16 cellular contexts compared by ENCODE assay signal in genomic region chr3:184546252-184546651, GRCh38. TPM values are rescaled to one million over a fixed set of nuclear protein-coding genes. Genes with fewer than 3 reads are reported as not detected.
DNase-seq lines count a peak whose midpoint lies in the region; ATAC-seq and TF ChIP-seq lines count a peak whose summit lies in the region.
"Had no signal": no experiment of that assay in that cellular context is flagged by ENCODE, and none has a peak within 500 bp of the region (broad histone marks: within the 10 kb centered on the region; RNA-seq: fewer than 3 reads in every experiment).

No MANE protein-coding gene starts in this region.

- no peaks in the 10 kb centered on the region for H4K20me1 ChIP-seq in OCI-LY7 (ENCODE audit: insufficient read depth, low read length)

- BruUV-seq in OCI-LY7 (replicated peaks; lab: Mats Ljungman, UMichigan) = no TSS peak

- H3K4me3 Mint-ChIP-seq in activated CD4-positive, alpha-beta memory T cell treated with anti-CD3 and anti-CD28 coated beads, Interleukin-2, amount 10 ng/mL, durations not matched to agents 7 days and 5 days = no peak overlapping the region
- H3K4me3 Mint-ChIP-seq: nephron; stimulated activated effector memory CD8-positive, alpha-beta T cell treated with anti-CD3 and anti-CD28 coated beads, Interleukin-12 subunit alpha, Interleukin-12 subunit beta, amount 100 ng/mL, for 72 hours had no signal

- POLR2A ChIA-PET in OCI-LY7 (lab: Charles Lee) = no interaction called here
- POLR2A ChIA-PET in activated CD4-positive, alpha-beta memory T cell treated with anti-CD3 and anti-CD28 coated beads, Interleukin-2, amount 10 ng/mL, durations not matched to agents 7 days and 5 days (lab: Charles Lee) = no interaction called here

- H3K36me3 ChIP-seq in OCI-LY7 (ENCODE audit: insufficient read depth, low read length) (no peaks in the 10 kb centered on the region), spleen (no peaks in the 10 kb centered on the region)

- ATAC-seq in HG03460 (IDR thresholded peaks at IDR 0.05; ENCODE audit: unreplicated experiment) (peak; percentile 50), GM21526 (IDR thresholded peaks at IDR 0.05; ENCODE audit: low FRiP score, unreplicated experiment) (no peak), GM18870 (IDR thresholded peaks at IDR 0.05; ENCODE audit: unreplicated experiment) (no peak)
- ATAC-seq: stimulated activated effector memory CD8-positive, alpha-beta T cell treated with anti-CD3 and anti-CD28 coated beads, Interleukin-12 subunit alpha, Interleukin-12 subunit beta, amount 100 ng/mL, for 72 hours had no signal

- no peaks in the 10 kb centered on the region for H3K4me1 ChIP-seq in OCI-LY7 (ENCODE audit: insufficient read depth, low read length, poor library complexity, severe bottlenecking)
- H3K4me1 ChIP-seq in spleen = peaks cover 0 to 23% (median 14%) of the 10 kb centered on the region in 6 donors

- no peaks in the 10 kb centered on the region for H3K9me3 ChIP-seq in OCI-LY7 (ENCODE audit: low read length)
- H3K9me3 ChIP-seq in spleen = no peaks in the 10 kb centered on the region

- H3K9me2 ChIP-seq in OCI-LY7 (ENCODE audit: insufficient read depth, low read length) = no peaks in the 10 kb centered on the region

- H3K36me3 Mint-ChIP-seq in activated CD4-positive, alpha-beta memory T cell treated with anti-CD3 and anti-CD28 coated beads, Interleukin-2, amount 10 ng/mL, durations not matched to agents 7 days and 5 days (ENCODE audit: low read depth) = no peaks in the 10 kb centered on the region
- H3K36me3 Mint-ChIP-seq: stimulated activated effector memory CD8-positive, alpha-beta T cell treated with anti-CD3 and anti-CD28 coated beads, Interleukin-12 subunit alpha, Interleukin-12 subunit beta, amount 100 ng/mL, for 72 hours had no signal

- H3K4me3 ChIP-seq in OCI-LY7 (ENCODE audit: low read depth, low read length, poor library complexity, severe bottlenecking) (no peak overlapping the region), spleen (no peak overlapping the region)

- no peak overlapping the region for H3K27ac Mint-ChIP-seq in activated CD4-positive, alpha-beta memory T cell treated with anti-CD3 and anti-CD28 coated beads, Interleukin-2, amount 10 ng/mL, durations not matched to agents 7 days and 5 days
- H3K27ac Mint-ChIP-seq: nephron; stimulated activated effector memory CD8-positive, alpha-beta T cell treated with anti-CD3 and anti-CD28 coated beads, Interleukin-12 subunit alpha, Interleukin-12 subunit beta, amount 100 ng/mL, for 72 hours had no signal

- H3K9me3 Mint-ChIP-seq in activated CD4-positive, alpha-beta memory T cell treated with anti-CD3 and anti-CD28 coated beads, Interleukin-2, amount 10 ng/mL, durations not matched to agents 7 days and 5 days = no peaks in the 10 kb centered on the region
- H3K9me3 Mint-ChIP-seq: nephron; stimulated activated effector memory CD8-positive, alpha-beta T cell treated with anti-CD3 and anti-CD28 coated beads, Interleukin-12 subunit alpha, Interleukin-12 subunit beta, amount 100 ng/mL, for 72 hours had no signal

- H3K79me2 ChIP-seq in OCI-LY7 (ENCODE audit: insufficient read depth, low read depth, low read length) = no peaks in the 10 kb centered on the region

- DNase-seq in OCI-LY7 (ENCODE audit: low spot score) = peak; percentile 25
- peak; percentile 72 for DNase-seq in cardiac septum (ENCODE audit: low spot score)
- peak; percentile 77 for DNase-seq in spleen
- DNase-seq in activated CD4-positive, alpha-beta memory T cell treated with anti-CD3 and anti-CD28 coated beads, Interleukin-2, amount 10 ng/mL, durations not matched to agents 7 days and 5 days = no peak
- no peak for DNase-seq in DMS 273 treated with DMSO at 0.1 percent for 48 hours (lab: John Stamatoyannopoulos, UW)
- DNase-seq: activated CD4-positive, CD25-positive, alpha-beta regulatory T cell; activated CD8-positive, alpha-beta memory T cell treated with anti-CD3 and anti-CD28 coated beads, Interleukin-2, amount 50 U/mL, for 4 hours; cerebellar nuclear complex; kidney glomerular epithelial cell; retina had no signal

- intact Hi-C loops in OCI-LY7 (cut with micrococcal nuclease; ENCODE audit: unreplicated experiment) (no loop called here), cardiac septum (cut with DNase I) (no loop called here), spleen (cut with DNase I; ENCODE audit: low total_unique reads) (no loop called here)

- no peak for TF ChIP-seq POLR2A in spleen (IDR thresholded peaks at IDR 0.05)

- H2AFZ ChIP-seq in OCI-LY7 (ENCODE audit: low read length) = no peak overlapping the region

- peaks cover 0 to 37% (median 9%) of the 10 kb centered on the region in 7 donors for H3K27me3 ChIP-seq in spleen (replicated peaks in 1 of 7)

- TF ChIP-seq CTCF in OCI-LY7 (conservative IDR thresholded peaks at IDR 0.05; ENCODE audit: low read length) (no peak), spleen (IDR thresholded peaks at IDR 0.05 in 8 of 11, conservative IDR thresholded peaks at IDR 0.05 in 3 of 11) (no peak)

- H3K4me2 ChIP-seq in OCI-LY7 (ENCODE audit: low read length) = no peak overlapping the region

- H3K27ac ChIP-seq in OCI-LY7 (ENCODE audit: low read depth, low read length, poor library complexity, severe bottlenecking) = no peak overlapping the region
- H3K27ac ChIP-seq in spleen = no peak overlapping the region
- H3K27ac ChIP-seq: C4-2B had no signal

- 18 to 28% (median 20%) methylated on average over 7 of the region's 7 CpGs for WGBS in spleen, 5 donors

- H3K4me1 Mint-ChIP-seq in activated CD4-positive, alpha-beta memory T cell treated with anti-CD3 and anti-CD28 coated beads, Interleukin-2, amount 10 ng/mL, durations not matched to agents 7 days and 5 days = peaks cover 7% of the 10 kb centered on the region
- H3K4me1 Mint-ChIP-seq: nephron had no signal

- CTCF ChIA-PET in OCI-LY7 (lab: Charles Lee; ENCODE audit: unreplicated experiment) = no interaction called here
- CTCF ChIA-PET in activated CD4-positive, alpha-beta memory T cell treated with anti-CD3 and anti-CD28 coated beads, Interleukin-2, amount 10 ng/mL, durations not matched to agents 7 days and 5 days (lab: Charles Lee) = interaction anchor here (0.6 to 12.4 kb wide), 5 partner anchors 10 to 342 kb away, joined by 3 to 123 read pairs (median 13); partner anchors contain the start of gene EPHB3

- peaks cover 13% of the 10 kb centered on the region for H3K27me3 Mint-ChIP-seq in activated CD4-positive, alpha-beta memory T cell treated with anti-CD3 and anti-CD28 coated beads, Interleukin-2, amount 10 ng/mL, durations not matched to agents 7 days and 5 days

RNA-seq across cellular contexts. Expression of gene EPHB3, which starts 15.3 kb away (rescaled TPM):
- not detected in 2 replicates for total RNA-seq in OCI-LY7 (2014; rRNA removed; shearing (Covaris generic))
- total RNA-seq in OCI-LY7 (2022) (not detected in 2 replicates), cardiac septum (3.6 TPM), spleen (1 to 10 TPM in 4 of 7 donors, under 1 TPM in 3; 0.23 to 2.3 (median 1.3) TPM)
- polyA plus RNA-seq in spleen = under 1 TPM; 0.48 to 0.98 (median 0.52) TPM
- under 1 TPM; 0.20 to 0.71 TPM for total RNA-seq in activated CD4-positive, alpha-beta memory T cell treated with anti-CD3 and anti-CD28 coated beads, Interleukin-2, amount 10 ng/mL, durations not matched to agents 7 days and 5 days

Comparison
In these comparisons a context has a peak if more than half of its experiments do, and no peak if none do; other contexts are left out.
1. DNase-seq: peak in OCI-LY7 (single experiment), cardiac septum (single experiment) and spleen (single experiment); none in activated CD4-positive, alpha-beta memory T cell treated with anti-CD3 and anti-CD28 coated beads, Interleukin-2, amount 10 ng/mL, durations not matched to agents 7 days and 5 days (single experiment) and DMS 273 treated with DMSO at 0.1 percent for 48 hours (single experiment).